ENCODE assay signal across 27 cellular contexts in the genomic region with DNA sequence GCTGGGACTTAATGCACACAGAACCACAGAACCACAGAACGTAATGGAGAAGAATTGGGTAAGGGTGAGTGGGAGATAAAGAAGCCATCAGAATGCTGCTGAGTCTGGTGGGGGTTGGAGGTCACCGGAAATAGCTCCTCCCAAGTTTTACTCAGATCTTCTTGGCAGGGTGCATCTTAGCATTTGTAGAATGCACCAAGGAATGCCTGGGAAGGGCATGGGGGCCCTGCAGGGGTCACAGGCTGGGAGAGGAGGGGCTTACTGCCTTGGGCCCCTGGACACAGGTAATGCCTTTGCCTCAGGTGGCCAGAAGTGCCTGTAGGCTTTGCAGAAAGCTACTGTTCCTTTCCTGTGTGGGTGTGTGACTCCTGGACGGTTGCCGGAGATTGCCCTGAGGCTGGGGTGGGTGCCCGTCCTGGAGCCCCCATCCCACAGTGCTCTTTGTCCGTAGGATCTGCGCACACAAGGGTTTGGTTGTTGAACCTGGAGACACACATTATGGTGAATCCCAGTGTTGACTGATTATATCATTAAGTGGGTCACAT. TPM values are rescaled to one million over a fixed set of nuclear protein-coding genes. Genes with fewer than 3 reads are reported as not detected.
A peak's percentile ranks its signal among the peaks of the same experiment; 100 is the strongest.
DNase-seq lines count a peak whose midpoint lies in the region; ATAC-seq, FAIRE-seq and TF ChIP-seq lines count a peak whose summit lies in the region.
"Had no signal": no experiment of that assay in that cellular context is flagged by ENCODE, and none has a peak within 500 bp of the region (broad histone marks: within the 10 kb centered on the region; RNA-seq: fewer than 3 reads in every experiment).

No MANE protein-coding gene starts in this region.

- H3K27me3 ChIP-seq in BLaER1 (no peaks in the 10 kb centered on the region), GM23338 (ENCODE audit: insufficient read depth) (no peaks in the 10 kb centered on the region), H1 (replicated peaks in 1 of 4; ENCODE audit: control insufficient read depth in 3 of 4, extremely low read depth in 1 of 4, insufficient read depth in 3 of 4, low read length in 3 of 4) (no peaks in the 10 kb centered on the region), neural progenitor cell (no peaks in the 10 kb centered on the region), tibial nerve (no peaks in the 10 kb centered on the region), thyroid gland (no peaks in the 10 kb centered on the region)
- H3K27me3 ChIP-seq: BE2C, SJSA1 had no signal

- H3K4me3 ChIP-seq in BLaER1 = no peak overlapping the region
- no peak overlapping the region for H3K4me3 ChIP-seq in GM23338
- H3K4me3 ChIP-seq in H1 (ENCODE audit: extremely low read depth in 1 of 4, insufficient read depth in 2 of 4, low read depth in 3 of 4, low read length in 4 of 4) = no peak overlapping the region
- no peak overlapping the region for H3K4me3 ChIP-seq in neural progenitor cell
- no peak overlapping the region for H3K4me3 ChIP-seq in tibial nerve
- no peak overlapping the region for H3K4me3 ChIP-seq in thyroid gland (replicated peaks in 1 of 3)
- H3K4me3 ChIP-seq: A549, SJSA1 had no signal

- H3K9me3 ChIP-seq in BLaER1 = peaks cover 22% of the 10 kb centered on the region
- H3K9me3 ChIP-seq in H1 (ENCODE audit: insufficient read depth in 2 of 2, low read depth in 1 of 2, low read length in 1 of 2) = peaks cover 0 to 3% of the 10 kb centered on the region in 2 experiments; a peak in 1 of 4 replicates
- no peaks in the 10 kb centered on the region for H3K9me3 ChIP-seq in neural progenitor cell (ENCODE audit: low read depth)
- no peaks in the 10 kb centered on the region for H3K9me3 ChIP-seq in tibial nerve
- no peaks in the 10 kb centered on the region for H3K9me3 ChIP-seq in thyroid gland
- H3K9me3 ChIP-seq: A549, BE2C had no signal

- no peak overlapping the region for H3K18ac ChIP-seq in H1 (ENCODE audit: extremely low read depth, low read length)

- H3K27ac Mint-ChIP-seq in GM23338 = no peak overlapping the region
- peak overlapping the region; percentile 50 for H3K27ac Mint-ChIP-seq in neural progenitor cell
- H3K27ac Mint-ChIP-seq: CD4-positive, alpha-beta memory T cell had no signal

- H2BK20ac ChIP-seq in H1 (ENCODE audit: low read length) = peak overlapping the region; percentile 43; the same call in 1 of the 2 replicates

- H3K4me1 ChIP-seq in BLaER1 (peaks cover 69% of the 10 kb centered on the region), GM23338 (ENCODE audit: insufficient read depth) (no peaks in the 10 kb centered on the region), H1 (replicated peaks in 1 of 4; ENCODE audit: control insufficient read depth in 3 of 4, insufficient read depth in 4 of 4, low read length in 3 of 4) (peaks cover 0 to 12% (median 10%) of the 10 kb centered on the region in 4 experiments; a peak in 6 of 7 replicates), neural progenitor cell (no peaks in the 10 kb centered on the region), tibial nerve (peaks cover 0 to 12% (median 0%) of the 10 kb centered on the region in 4 donors), thyroid gland (no peaks in the 10 kb centered on the region)
- H3K4me1 ChIP-seq: A549, BE2C, SJSA1 had no signal

- H2AFZ ChIP-seq in GM23338 (no peak overlapping the region), H1 (ENCODE audit: low read length) (no peak overlapping the region), neural progenitor cell (replicated peaks) (no peak overlapping the region)

- peaks cover 21% of the 10 kb centered on the region for H3K27me3 Mint-ChIP-seq in GM23338 (ENCODE audit: insufficient read depth, low read depth, poor library complexity)
- H3K27me3 Mint-ChIP-seq in neural progenitor cell (ENCODE audit: insufficient read depth, low read depth) = peaks cover 3% of the 10 kb centered on the region
- H3K27me3 Mint-ChIP-seq: CD4-positive, alpha-beta memory T cell had no signal

- peak overlapping the region; percentile 18 for H4K91ac ChIP-seq in H1 (replicated peaks; ENCODE audit: insufficient read length, low read length)

- no peak overlapping the region for H3K23ac ChIP-seq in H1 (ENCODE audit: insufficient read length)

- no peak overlapping the region for H2BK15ac ChIP-seq in H1 (ENCODE audit: low read length)

- H3K36me3 ChIP-seq in BLaER1 (peaks cover 22% of the 10 kb centered on the region), GM23338 (ENCODE audit: insufficient read depth) (no peaks in the 10 kb centered on the region), H1 (ENCODE audit: control insufficient read depth in 2 of 4, insufficient read depth in 4 of 4, low read length in 3 of 4) (no peaks in the 10 kb centered on the region), neural progenitor cell (no peaks in the 10 kb centered on the region), tibial nerve (peaks cover 0 to 20% (median 2%) of the 10 kb centered on the region in 3 donors), thyroid gland (no peaks in the 10 kb centered on the region)
- H3K36me3 ChIP-seq: BE2C, SJSA1 had no signal

- CTCF ChIA-PET in H1 (lab: Charles Lee; ENCODE audit: partially characterized antibody) = interaction anchor here (0.6 to 1.2 kb wide), 3 partner anchors 135 to 491 kb away, joined by 3 to 4 read pairs (median 3); no protein-coding TSS in a partner anchor

- H3K79me1 ChIP-seq in H1 (ENCODE audit: low read depth, low read length) = no peaks in the 10 kb centered on the region; the same call in 1 of the 2 replicates

- peak overlapping the region; percentile 20; the same call in 1 of the 2 replicates for H3K4me2 ChIP-seq in BLaER1
- H3K4me2 ChIP-seq in GM23338 = no peak overlapping the region
- peak overlapping the region in 1 of 2 experiments; percentile 41; a peak in 2 of 4 replicates for H3K4me2 ChIP-seq in H1 (ENCODE audit: insufficient read depth in 1 of 2, low read depth in 2 of 2, low read length in 2 of 2)
- H3K4me2 ChIP-seq in neural progenitor cell = no peak overlapping the region
- H3K4me2 ChIP-seq: A549 had no signal

- TF ChIP-seq EP300 in H1 (IDR thresholded peaks at IDR 0.05; ENCODE audit: borderline replicate concordance in 1 of 2, low read depth in 2 of 2, low read length in 2 of 2) (no peak), tibial nerve (IDR thresholded peaks at IDR 0.05) (no peak)

- H4K20me1 ChIP-seq in BLaER1 (peaks cover 14% of the 10 kb centered on the region), GM23338 (replicated peaks; ENCODE audit: insufficient read depth) (no peaks in the 10 kb centered on the region; the same call in 1 of the 2 replicates), H1 (replicated peaks in 1 of 2; ENCODE audit: control insufficient read depth in 1 of 2, insufficient read depth in 2 of 2, low read length in 2 of 2) (no peaks in the 10 kb centered on the region), neural progenitor cell (ENCODE audit: low read depth) (no peaks in the 10 kb centered on the region)

- H3K9me3 Mint-ChIP-seq in GM23338 (peaks cover 26% of the 10 kb centered on the region), neural progenitor cell (peaks cover 2% of the 10 kb centered on the region)

- H4K5ac ChIP-seq in H1 (ENCODE audit: insufficient read length, low read depth, low read length) = no peak overlapping the region

- no peak for TF ChIP-seq RAD21 in H1 (IDR thresholded peaks at IDR 0.05 in 1 of 2, conservative IDR thresholded peaks at IDR 0.05 in 1 of 2; ENCODE audit: low read depth in 2 of 2, low read length in 2 of 2)

- no peak overlapping the region for H3K14ac ChIP-seq in H1 (ENCODE audit: insufficient read length)

- H3K56ac ChIP-seq in H1 (replicated peaks; ENCODE audit: insufficient read length, low read depth, low read length) = no peak overlapping the region

- H3K4ac ChIP-seq in H1 (replicated peaks; ENCODE audit: insufficient read length, low read depth, low read length) = no peak overlapping the region

- peak; percentile 72 for ATAC-seq in GM23338
- ATAC-seq: A549, Right ventricle myocardium inferior had no signal

- TF ChIP-seq CTCF in GM23338 (conservative IDR thresholded peaks at IDR 0.05; ENCODE audit: low read depth in 2 of 2) (no peak), H1 (IDR thresholded peaks at IDR 0.05; ENCODE audit: control extremely low read depth in 1 of 3, insufficient read depth in 1 of 3, low read depth in 1 of 3, low read length in 3 of 3) (no peak), neural progenitor cell (IDR thresholded peaks at IDR 0.05) (no peak), tibial nerve (IDR thresholded peaks at IDR 0.05) (no peak), thyroid gland (IDR thresholded peaks at IDR 0.05) (no peak)

- H2BK12ac ChIP-seq in H1 (ENCODE audit: low read depth, low read length) = peak overlapping the region; percentile 77; the same call in 1 of the 2 replicates

- H3K9ac ChIP-seq in BLaER1 (no peak overlapping the region), H1 (replicated peaks in 1 of 4; ENCODE audit: extremely low read depth in 1 of 4, low read depth in 3 of 4, low read length in 3 of 4) (no peak overlapping the region), neural progenitor cell (no peak overlapping the region)

- H3K4me1 Mint-ChIP-seq in GM23338 (peaks cover 25% of the 10 kb centered on the region), neural progenitor cell (peaks cover 18% of the 10 kb centered on the region)

- 86% methylated on average over 7 of the region's 7 CpGs; no CpG with 5 or more reads in 1 of the 2 experiments for WGBS in H1 (ENCODE audit: extremely low coverage in 1 of 2, insufficient coverage in 1 of 2, insufficient read length in 1 of 2, insufficient replicate concordance in 2 of 2, low coverage in 1 of 2, low lambda C conversion rate in 2 of 2, missing lambda C conversion rate in 1 of 2), 2 experiments
- WGBS in tibial nerve, 2 donors = 69 to 83% methylated on average over 2 to 7 of the region's 7 CpGs
- WGBS in thyroid gland, 2 donors = 92 to 95% methylated on average over 4 to 7 of the region's 7 CpGs

- H3K27ac ChIP-seq in BLaER1 (0 out of 2 replicates have a peak overlapping the region, but pooled peaks have one; percentile 15), GM23338 (ENCODE audit: low read depth) (no peak overlapping the region), H1 (ENCODE audit: low read depth, low read length) (no peak overlapping the region), neural progenitor cell (no peak overlapping the region), tibial nerve (no peak overlapping the region), thyroid gland (no peak overlapping the region)
- H3K27ac ChIP-seq: A549, HL-60, SJSA1 had no signal

- no peak for FAIRE-seq in H1 (lab: Jason Lieb, UNC)
- FAIRE-seq: A549, GM12891, RCC 7860 had no signal

- H3K79me2 ChIP-seq in GM23338 (replicated peaks; ENCODE audit: insufficient read depth) = 0 out of 2 replicates have a peak, but pooled peaks cover 3% of the 10 kb centered on the region
- H3K79me2 ChIP-seq in H1 (ENCODE audit: control insufficient read depth in 1 of 2, insufficient read depth in 2 of 2, low read length in 2 of 2) = no peaks in the 10 kb centered on the region; a peak in 1 of 4 replicates
- H3K79me2 ChIP-seq in neural progenitor cell (ENCODE audit: low read depth) = no peaks in the 10 kb centered on the region

- no peak overlapping the region for H2AK5ac ChIP-seq in H1 (ENCODE audit: low read depth, low read length)

- H3K4me3 Mint-ChIP-seq in GM23338 = no peak overlapping the region
- no peak overlapping the region for H3K4me3 Mint-ChIP-seq in neural progenitor cell
- H3K4me3 Mint-ChIP-seq: CD4-positive, alpha-beta memory T cell had no signal

- 0 out of 2 replicates have a peak, but pooled peaks cover 4% of the 10 kb centered on the region for H3K9me2 ChIP-seq in GM23338 (ENCODE audit: insufficient read depth)

- intact Hi-C loops in thyroid gland (cut with DNase I) = no loop called here

- no peak overlapping the region for H2BK120ac ChIP-seq in H1 (replicated peaks; ENCODE audit: low read depth, low read length)

- H4K8ac ChIP-seq in H1 (ENCODE audit: extremely low read depth, insufficient read depth, low read length) = 0 out of 2 replicates have a peak overlapping the region, but pooled peaks have one; percentile 5

- no peaks in the 10 kb centered on the region for H3K23me2 ChIP-seq in H1 (ENCODE audit: low read depth, low read length)

- POLR2A ChIA-PET in H1 (lab: Charles Lee; ENCODE audit: partially characterized antibody) = no interaction called here

- DNase-seq in GM23338 (ENCODE audit: low spot score) = peak; percentile 44
- DNase-seq in H1 (ENCODE audit: low read depth in 1 of 2, low spot score in 2 of 2) = no peak
- no peak for DNase-seq in neural progenitor cell (ENCODE audit: low spot score)
- no peak for DNase-seq in tibial nerve (ENCODE audit: low spot score in 2 of 2)
- no peak for DNase-seq in thyroid gland
- DNase-seq in NCI-H510A (lab: John Stamatoyannopoulos, UW) = no peak
- DNase-seq in Kasumi-1 (lab: John Stamatoyannopoulos, UW) = no peak
- DNase-seq: BE2C; Caco-2; CD4-positive, alpha-beta memory T cell; DND-41; HCEC 1CT; KBM-7; NCI-H1105; NCI-H146; NCI-H2029; NCI-H2227 treated with DMSO at 0.1 percent for 48 hours; NCI-H510A treated with DMSO at 0.1 percent for 48 hours; NCI-H82; OCI-M1 had no signal

- peak overlapping the region; percentile 82 for H2BK5ac ChIP-seq in H1 (ENCODE audit: low read depth, low read length)

- H3F3A ChIP-seq in GM23338 (replicated peaks; ENCODE audit: low read depth) = no peaks in the 10 kb centered on the region
- H3F3A ChIP-seq in neural progenitor cell (ENCODE audit: low read depth) = no peaks in the 10 kb centered on the region

- H3K36me3 Mint-ChIP-seq in GM23338 (ENCODE audit: low read depth) (peaks cover 19% of the 10 kb centered on the region; the same call in 2 of the 3 replicates), neural progenitor cell (no peaks in the 10 kb centered on the region)

- TF ChIP-seq POLR2A in H1 (IDR thresholded peaks at IDR 0.05; ENCODE audit: control extremely low read depth in 1 of 2, low read depth in 2 of 2, low read length in 2 of 2) (no peak), tibial nerve (IDR thresholded peaks at IDR 0.05) (no peak), thyroid gland (IDR thresholded peaks at IDR 0.05) (no peak)

RNA-seq across cellular contexts. Expression of gene MGMT, which starts 55.1 kb away (rescaled TPM):
- 19.3 and 21.9 TPM in 2 replicates for total RNA-seq in GM23338 (2014; rRNA removed; shearing (Covaris generic))
- polyA plus RNA-seq in GM23338 (2016; fragmentation: Nextera tagmentation; extraction: Ambion mirVana) (19.2 and 21.9 TPM in 2 replicates), H1 (2011; rRNA removed) (10.7 and 14.3 TPM in 2 replicates)
- total RNA-seq in H1 (2021; fragmentation: NEBNext Ultra II Directional; extraction: Animal tissue kit (Norgen Biotek cat#: 25700)) = 9.1 and 9.9 TPM in 2 replicates
- polyA plus RNA-seq in H1 (2011; cell fraction: cytosol; rRNA removed) = 11.6 TPM
- 13.5 TPM for polyA plus RNA-seq in H1 (2011; cell fraction: nucleus; rRNA removed)
- 6.8 to 12.4 TPM (median 9.7 TPM) in 4 replicates for polyA plus RNA-seq in H1 (2012, experiment 1 of 2)
- polyA plus RNA-seq in H1 (2012, experiment 2 of 2) = 11.6 TPM
- polyA plus RNA-seq in H1 (2013, experiment 1 of 2) = 7.7 TPM
- 8.2 TPM for polyA plus RNA-seq in H1 (2013, experiment 2 of 2)
- polyA minus RNA-seq in H1 (2011; rRNA and poly(A)+ RNA removed) = 8.0 and 8.2 TPM in 2 replicates
- 4.4 TPM for polyA minus RNA-seq in H1 (2011; cell fraction: cytosol; rRNA and poly(A)+ RNA removed)
- polyA minus RNA-seq in H1 (2011; cell fraction: nucleus; rRNA and poly(A)+ RNA removed) = 26.9 TPM
- total RNA-seq in neural progenitor cell (ENCODE audit: low replicate concordance) (17.5 and 31.3 TPM in 2 replicates), tibial nerve (10 to 100 TPM; 26.1 to 39.1 (median 33.7) TPM), thyroid gland (10 to 100 TPM; 17.6 to 48.7 (median 30.7) TPM)
